In the genomic region with DNA sequence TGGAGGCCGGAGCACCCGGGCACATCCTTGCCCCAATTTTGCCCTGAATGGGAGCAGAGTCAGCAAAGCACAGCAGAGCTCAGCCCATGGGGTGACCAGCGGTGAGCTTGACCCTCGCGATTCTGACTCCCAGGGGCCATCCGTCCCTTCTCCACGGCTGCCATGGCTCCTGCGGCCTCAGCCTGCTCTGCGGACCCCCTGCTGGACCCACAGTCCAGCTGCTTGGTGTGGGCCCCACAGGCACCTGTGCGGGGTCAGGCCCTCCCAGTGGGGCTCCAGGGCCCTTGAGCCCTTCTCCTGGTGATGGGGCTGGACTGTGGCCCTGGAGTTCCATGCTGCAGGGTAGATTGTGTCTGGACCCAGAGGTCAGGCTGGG, we compare ENCODE assay signal across 19 cellular contexts.
DNase-seq lines count a peak whose midpoint lies in the region; ATAC-seq and TF ChIP-seq lines count a peak whose summit lies in the region.
"Had no signal": no experiment of that assay in that cellular context is flagged by ENCODE, and none has a peak within 500 bp of the region (broad histone marks: within the 10 kb centered on the region; RNA-seq: fewer than 3 reads in every experiment).

No MANE protein-coding gene starts in this region.

- H3K4me1 ChIP-seq in right atrium auricular region (peaks cover 0 to 14% of the 10 kb centered on the region in 2 donors), body of pancreas (no peaks in the 10 kb centered on the region), uterus (no peaks in the 10 kb centered on the region)
- H3K4me1 ChIP-seq: Caco-2 had no signal

- DNase-seq in Right ventricle myocardium inferior (ENCODE audit: missing footprints) (no peak), right atrium auricular region (ENCODE audit: low spot score) (no peak), WERI-Rb-1 (no peak), nephron progenitor cell (no peak), body of pancreas (no peak), C1 segment of cervical spinal cord (lab: John Stamatoyannopoulos, UW) (no peak), uterus (no peak)
- DNase-seq: Caco-2; CD4-positive, CD25-positive, alpha-beta regulatory T cell; CD8-positive, alpha-beta memory T cell; DMS153; DMS79; GDM1; GM23248 had no signal

- WGBS in body of pancreas, 2 donors = 55 to 92% methylated on average over 2 to 9 of the region's 10 CpGs

- H3K36me3 ChIP-seq in right atrium auricular region = no peaks in the 10 kb centered on the region
- no peaks in the 10 kb centered on the region for H3K36me3 ChIP-seq in WERI-Rb-1
- H3K36me3 ChIP-seq in body of pancreas (replicated peaks in 1 of 2; ENCODE audit: insufficient read depth in 1 of 2, low read depth in 2 of 2) = no peaks in the 10 kb centered on the region
- H3K36me3 ChIP-seq in uterus = no peaks in the 10 kb centered on the region
- H3K36me3 ChIP-seq: BLaER1 treated with 17β-estradiol and CSF1 and Interleukin-3, amounts not matched to agents 10 nM and 100 nM had no signal

- TF ChIP-seq POLR2A in body of pancreas (IDR thresholded peaks at IDR 0.05) (no peak), uterus (IDR thresholded peaks at IDR 0.05) (no peak)

- peak overlapping the region; percentile 55 for H3K4me3 Mint-ChIP-seq in nephron progenitor cell
- H3K4me3 Mint-ChIP-seq: B cell; CD4-positive, CD25-positive, alpha-beta regulatory T cell; CD8-positive, alpha-beta memory T cell had no signal

- no peaks in the 10 kb centered on the region for H3K9me3 ChIP-seq in right atrium auricular region
- no peaks in the 10 kb centered on the region for H3K9me3 ChIP-seq in WERI-Rb-1 (ENCODE audit: severe bottlenecking)
- no peaks in the 10 kb centered on the region for H3K9me3 ChIP-seq in body of pancreas
- no peaks in the 10 kb centered on the region for H3K9me3 ChIP-seq in uterus
- H3K9me3 ChIP-seq: BLaER1 treated with 17β-estradiol and CSF1 and Interleukin-3, amounts not matched to agents 10 nM and 100 nM; Caco-2 had no signal

- H3K27ac ChIP-seq in right atrium auricular region = no peak overlapping the region
- H3K27ac ChIP-seq in WERI-Rb-1 = peak overlapping the region; percentile 78
- no peak overlapping the region for H3K27ac ChIP-seq in body of pancreas
- H3K27ac ChIP-seq in uterus = no peak overlapping the region
- H3K27ac ChIP-seq: BLaER1 treated with 17β-estradiol and CSF1 and Interleukin-3, amounts not matched to agents 10 nM and 100 nM; GM23248 had no signal

- H3K27me3 ChIP-seq in right atrium auricular region (peaks cover 0 to 10% of the 10 kb centered on the region in 2 donors), WERI-Rb-1 (ENCODE audit: insufficient read depth, low read depth, severe bottlenecking) (no peaks in the 10 kb centered on the region), body of pancreas (no peaks in the 10 kb centered on the region), uterus (no peaks in the 10 kb centered on the region)

- peaks cover 36% of the 10 kb centered on the region for H3K27me3 Mint-ChIP-seq in nephron progenitor cell (ENCODE audit: low read depth, poor library complexity)

- peaks cover 58% of the 10 kb centered on the region for H3K4me1 Mint-ChIP-seq in nephron progenitor cell

- ATAC-seq in Right ventricle myocardium inferior (peak; percentile 3), body of pancreas (no peak)
- ATAC-seq: HCT116, HepG2 had no signal

- H3K36me3 Mint-ChIP-seq in nephron progenitor cell (ENCODE audit: low read depth) = no peaks in the 10 kb centered on the region
- H3K36me3 Mint-ChIP-seq: CD4-positive, CD25-positive, alpha-beta regulatory T cell; CD8-positive, alpha-beta memory T cell had no signal

- peak overlapping the region; percentile 80 for H3K27ac Mint-ChIP-seq in nephron progenitor cell
- H3K27ac Mint-ChIP-seq: B cell; CD8-positive, alpha-beta memory T cell; IgD-negative memory B cell had no signal

- TF ChIP-seq CTCF in right atrium auricular region (IDR thresholded peaks at IDR 0.05) (no peak), WERI-Rb-1 (IDR thresholded peaks at IDR 0.05; ENCODE audit: low read depth, low read length) (no peak), nephron progenitor cell (IDR thresholded peaks at IDR 0.05) (no peak), body of pancreas (IDR thresholded peaks at IDR 0.05) (no peak), uterus (IDR thresholded peaks at IDR 0.05) (no peak)

- no peaks in the 10 kb centered on the region for H3K9me3 Mint-ChIP-seq in nephron progenitor cell
- H3K9me3 Mint-ChIP-seq: CD8-positive, alpha-beta memory T cell; IgD-negative memory B cell had no signal

- H3K4me3 ChIP-seq in right atrium auricular region (no peak overlapping the region), WERI-Rb-1 (ENCODE audit: low read depth, low read length) (no peak overlapping the region), body of pancreas (no peak overlapping the region), uterus (no peak overlapping the region)
- H3K4me3 ChIP-seq: BLaER1 treated with 17β-estradiol and CSF1 and Interleukin-3, amounts not matched to agents 10 nM and 100 nM; GM23248 had no signal

- intact Hi-C loops in Right ventricle myocardium inferior (cut with DNase I) (no loop called here), body of pancreas (cut with DNase I) (no loop called here), uterus (cut with DNase I; ENCODE audit: low total_unique reads) (no loop called here)
